In genomic region chr12:132288516-132289188, GRCh38 we compare ENCODE assay signal across 21 cellular contexts. TPM values are rescaled to one million over a fixed set of nuclear protein-coding genes. Genes with fewer than 3 reads are reported as not detected.
DNase-seq lines count a peak whose midpoint lies in the region; TF ChIP-seq lines count a peak whose summit lies in the region.
"Had no signal": no experiment of that assay in that cellular context is flagged by ENCODE, and none has a peak within 500 bp of the region (broad histone marks: within the 10 kb centered on the region; RNA-seq: fewer than 3 reads in every experiment).

No MANE protein-coding gene starts in this region.

- intact Hi-C loops in mammary epithelial cell (cut with micrococcal nuclease): no loop called here

- H3F3A ChIP-seq in Loucy (ENCODE audit: low read depth): peaks cover 4% of the 10 kb centered on the region; the same call in 1 of the 2 replicates

- no peaks in the 10 kb centered on the region for H3K79me2 ChIP-seq in Loucy (ENCODE audit: insufficient read depth, low read length)
- H3K79me2 ChIP-seq in mammary epithelial cell (ENCODE audit: insufficient read depth, low read length): no peaks in the 10 kb centered on the region

- 70% methylated on average over 13 of the region's 37 CpGs for WGBS in mammary epithelial cell (ENCODE audit: low coverage, missing lambda C conversion rate)

- H4K20me1 ChIP-seq in Loucy (ENCODE audit: insufficient read depth, low read length, poor library complexity, severe bottlenecking) (no peaks in the 10 kb centered on the region), mammary epithelial cell (ENCODE audit: insufficient read depth, low read length) (no peaks in the 10 kb centered on the region)

- no peaks in the 10 kb centered on the region; the same call in 1 of the 2 replicates for H3K9me3 ChIP-seq in Loucy (ENCODE audit: insufficient read depth, low read depth, low read length)
- H3K9me3 ChIP-seq in mammary epithelial cell (replicated peaks; ENCODE audit: insufficient read depth, low read length): peaks cover 42% of the 10 kb centered on the region
- H3K9me3 ChIP-seq: SJCRH30 had no signal

- H3K4me2 ChIP-seq in Loucy (ENCODE audit: low read depth, low read length, poor library complexity, severe bottlenecking) (peak overlapping the region; percentile 22), mammary epithelial cell (ENCODE audit: insufficient read depth, low read depth, low read length) (no peak overlapping the region)
- H3K4me2 ChIP-seq: KMS-11 had no signal

- H3K4me3 ChIP-seq in Loucy (ENCODE audit: low read length, poor library complexity, severe bottlenecking) (no peak overlapping the region), mammary epithelial cell (replicated peaks in 1 of 3; ENCODE audit: insufficient read depth in 1 of 3, low read depth in 2 of 3, low read length in 3 of 3) (no peak overlapping the region)
- H3K4me3 ChIP-seq: MG63, SJCRH30 had no signal

- TF ChIP-seq CTCF in Loucy (conservative IDR thresholded peaks at IDR 0.05; ENCODE audit: low read length) (no peak), mammary epithelial cell (conservative IDR thresholded peaks at IDR 0.05 in 1 of 2, IDR thresholded peaks at IDR 0.05 in 1 of 2; ENCODE audit: extremely low read depth in 1 of 2, insufficient read depth in 1 of 2, low read depth in 1 of 2, low read length in 2 of 2) (no peak)

- no peaks in the 10 kb centered on the region for H3K36me3 ChIP-seq in Loucy (ENCODE audit: insufficient read depth, low read length)
- no peaks in the 10 kb centered on the region for H3K36me3 ChIP-seq in mammary epithelial cell (ENCODE audit: insufficient read depth, low read length)
- H3K36me3 ChIP-seq: MG63, SJCRH30 had no signal

- DNase-seq in NCI-H1092 treated with DMSO at 0.1 percent for 48 hours (lab: John Stamatoyannopoulos, UW) (peak; percentile 43), NCI-H1092 (lab: John Stamatoyannopoulos, UW) (no peak), cerebellar nuclear complex (lab: John Stamatoyannopoulos, UW) (peak; percentile 26 to 79), renal cortical epithelial cell (ENCODE audit: low read depth) (peak; percentile 27), mammary epithelial cell (no peak)
- no peak for DNase-seq in activated effector memory CD4-positive, alpha-beta T cell treated with Interleukin-2 at 50 U/mL for 16 hours
- DNase-seq in activated T-cell treated with anti-CD3 and anti-CD28 coated beads, Interleukin-2, amount 50 U/mL, for 1 hour: no peak
- DNase-seq: CD4-positive, alpha-beta memory T cell; NCI-H1105; NCI-H1694 treated with DMSO at 0.1 percent for 48 hours; NCI-H2107; NCI-H345; NCI-H526; NK-92 treated with Interleukin-12 subunit alpha and Interleukin-12 subunit beta, amount 100 ng/mL, for 24 hours; RPMI8226 had no signal

- dilution Hi-C loops in mammary epithelial cell (cut with HindIII; ENCODE audit: low sequenced_read_pairs): no loop called here

- BruUV-seq in mammary epithelial cell (replicated peaks; lab: Mats Ljungman, UMichigan): no TSS peak

- no peaks in the 10 kb centered on the region for H3K27me3 ChIP-seq in Loucy (ENCODE audit: insufficient read depth, low read length, poor library complexity, severe bottlenecking)
- no peaks in the 10 kb centered on the region for H3K27me3 ChIP-seq in mammary epithelial cell (ENCODE audit: insufficient read depth, low read length)
- H3K27me3 ChIP-seq: SJCRH30 had no signal

- H2AFZ ChIP-seq in Loucy (ENCODE audit: low read length) (no peak overlapping the region), mammary epithelial cell (ENCODE audit: low read depth, low read length) (no peak overlapping the region)

- in situ Hi-C loops in mammary epithelial cell (cut with MboI; ENCODE audit: low sequenced_read_pairs in 2 of 2): no loop called here

- CTCF ChIA-PET in mammary epithelial cell (lab: Charles Lee; ENCODE audit: low non-redundant PET): no interaction called here

- no peaks in the 10 kb centered on the region for H3K9me2 ChIP-seq in Loucy (replicated peaks; ENCODE audit: low read depth, low read length)

- no peak overlapping the region for H3K27ac ChIP-seq in mammary epithelial cell (ENCODE audit: insufficient read depth, low read depth, low read length)
- H3K27ac ChIP-seq: 22Rv1, KMS-11, SJCRH30 had no signal

- H3K9ac ChIP-seq in Loucy (ENCODE audit: low read depth, low read length, poor library complexity, severe bottlenecking) (no peak overlapping the region), mammary epithelial cell (ENCODE audit: insufficient read depth, low read length) (no peak overlapping the region)
- H3K9ac ChIP-seq: KMS-11 had no signal

- peaks cover 14% of the 10 kb centered on the region for H3K4me1 ChIP-seq in Loucy (ENCODE audit: insufficient read depth, low read length, poor library complexity, severe bottlenecking)
- peaks cover 12% of the 10 kb centered on the region for H3K4me1 ChIP-seq in mammary epithelial cell (ENCODE audit: insufficient read depth, low read length)
- H3K4me1 ChIP-seq: SJCRH30 had no signal

RNA-seq across cellular contexts. Expression of gene GALNT9, which starts 40.7 kb away (rescaled TPM):
- total RNA-seq in renal cortical epithelial cell: 0.35 and 4.2 TPM in 2 replicates
- total RNA-seq in mammary epithelial cell: not detected
- not detected for polyA plus RNA-seq in mammary epithelial cell
- polyA minus RNA-seq in mammary epithelial cell: not detected
- total RNA-seq: CD4-positive, alpha-beta memory T cell had no signal
- polyA plus RNA-seq: BJ had no signal

Comparison
In these comparisons a context has a peak if more than half of its experiments do, and no peak if none do; other contexts are left out.
1. DNase-seq: peak in NCI-H1092 treated with DMSO at 0.1 percent for 48 hours (single experiment), cerebellar nuclear complex (2 of 2) and renal cortical epithelial cell (single experiment); none in NCI-H1092 (single experiment), mammary epithelial cell (single experiment), activated effector memory CD4-positive, alpha-beta T cell treated with Interleukin-2 at 50 U/mL for 16 hours (single experiment) and activated T-cell treated with anti-CD3 and anti-CD28 coated beads, Interleukin-2, amount 50 U/mL, for 1 hour (single experiment).